16 cellular contexts compared by ENCODE assay signal in the genomic region with DNA sequence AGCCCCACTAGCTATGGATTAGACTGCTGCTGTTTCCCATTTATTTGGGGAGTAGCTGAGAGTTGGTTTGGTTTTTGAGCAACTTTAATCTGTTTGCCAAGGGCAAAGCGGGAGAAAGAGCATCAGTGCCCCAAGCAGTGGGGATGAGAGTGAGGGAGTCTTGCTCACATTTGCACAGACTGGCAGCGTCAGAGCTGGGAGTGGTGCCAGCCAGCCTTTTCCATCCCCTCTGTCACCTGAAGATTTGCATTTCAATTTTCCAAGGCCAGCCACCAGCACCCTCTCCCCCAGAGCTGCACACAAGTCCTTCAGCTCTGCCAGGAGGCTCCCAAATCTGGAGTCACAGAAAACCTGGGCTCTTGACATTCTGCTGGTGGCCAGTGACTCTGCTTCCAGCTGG.
"Had no signal": no experiment of that assay in that cellular context is flagged by ENCODE, and none has a peak within 500 bp of the region (broad histone marks: within the 10 kb centered on the region; RNA-seq: fewer than 3 reads in every experiment).

No MANE protein-coding gene starts in this region.

- H3K36me3 ChIP-seq: breast epithelium, esophagus muscularis mucosa, stomach had no signal

- FAIRE-seq: urothelium cell line had no signal

- H3K9me3 ChIP-seq: breast epithelium, esophagus muscularis mucosa, stomach had no signal

- DNase-seq: activated CD4-positive, alpha-beta T cell treated with anti-CD3 and anti-CD28 coated beads, Interleukin-2, amount 50 U/mL, for 48 hours; activated CD4-positive, CD25-positive, alpha-beta regulatory T cell treated with anti-CD3 and anti-CD28 coated beads, Interleukin-2, amount 50 U/mL, for 72 hours; activated CD8-positive, alpha-beta memory T cell treated with anti-CD3 and anti-CD28 coated beads, Interleukin-2, amount 10 ng/mL, durations not matched to agents 7 days and 5 days; activated effector memory CD4-positive, alpha-beta T cell treated with Interleukin-2 at 50 U/mL for 16 hours; activated T-cell treated with anti-CD3 and anti-CD28 coated beads, Interleukin-2, amount 50 U/mL, for 24 hours; amniotic stem cell; glutamatergic neuron; occipital lobe; stimulated activated CD4-positive, alpha-beta T cell treated with anti-CD3 and anti-CD28 coated beads, Interleukin-15, amount 100 ng/mL, for 24 hours; stimulated activated CD4-positive, alpha-beta T cell treated with anti-CD3 and anti-CD28 coated beads, Interleukin-4, amount 100 ng/mL, for 24 hours; stomach had no signal

- H3K4me1 ChIP-seq: breast epithelium, esophagus muscularis mucosa, stomach had no signal

- H3K27me3 ChIP-seq: breast epithelium, esophagus muscularis mucosa, stomach had no signal

- H3K4me3 ChIP-seq: breast epithelium, esophagus muscularis mucosa, stomach had no signal

- ATAC-seq: activated CD8-positive, alpha-beta memory T cell treated with anti-CD3 and anti-CD28 coated beads, Interleukin-2, amount 10 ng/mL, durations not matched to agents 7 days and 5 days; left lobe of liver; natural killer cell treated with Interleukin-12 subunit alpha and Interleukin-12 subunit beta and Interleukin-15 and Interleukin-18, amount 100 ng/mL, for 72 hours had no signal

- H3K27ac ChIP-seq: breast epithelium, esophagus muscularis mucosa, stomach had no signal
